Comparison of ENCODE assay signal across 1 cellular context in the genomic region with DNA sequence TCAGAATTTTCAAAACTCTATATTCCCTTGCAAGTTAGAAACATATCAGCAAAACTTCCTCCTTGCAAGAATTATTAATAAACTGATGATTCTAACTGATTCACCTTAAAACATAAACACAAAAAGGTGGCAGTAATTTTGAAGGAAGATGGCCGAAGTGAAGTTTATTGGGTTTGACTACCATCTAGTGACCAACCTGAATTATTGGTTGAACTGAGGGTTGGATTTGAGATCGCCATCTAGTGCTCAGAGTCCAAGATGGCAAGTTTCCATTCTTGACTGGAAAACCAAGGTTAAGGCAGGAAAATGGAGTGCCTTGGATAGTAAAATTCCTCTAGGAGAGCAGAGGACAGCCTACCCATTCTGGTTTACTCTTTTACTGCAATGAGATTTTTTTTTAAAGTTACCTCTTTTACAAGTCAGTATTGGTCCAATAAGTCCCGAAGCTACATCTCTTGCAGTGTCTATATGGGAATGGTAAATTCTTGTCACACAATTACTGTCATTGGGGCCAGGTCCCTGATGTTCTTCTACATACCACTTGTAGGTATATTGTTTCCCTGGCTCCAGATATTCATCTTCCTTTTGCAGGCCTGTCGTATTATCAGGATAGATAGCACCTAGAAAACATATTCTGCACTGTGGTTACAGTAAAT.
TF ChIP-seq lines count a peak whose summit lies in the region.

No MANE protein-coding gene starts in this region.

TF ChIP-seq in HCT116, 20 proteins besides CTCF, POLR2A, EP300 and RAD21 (continued from another document):
- TF ChIP-seq, protein P1, sequence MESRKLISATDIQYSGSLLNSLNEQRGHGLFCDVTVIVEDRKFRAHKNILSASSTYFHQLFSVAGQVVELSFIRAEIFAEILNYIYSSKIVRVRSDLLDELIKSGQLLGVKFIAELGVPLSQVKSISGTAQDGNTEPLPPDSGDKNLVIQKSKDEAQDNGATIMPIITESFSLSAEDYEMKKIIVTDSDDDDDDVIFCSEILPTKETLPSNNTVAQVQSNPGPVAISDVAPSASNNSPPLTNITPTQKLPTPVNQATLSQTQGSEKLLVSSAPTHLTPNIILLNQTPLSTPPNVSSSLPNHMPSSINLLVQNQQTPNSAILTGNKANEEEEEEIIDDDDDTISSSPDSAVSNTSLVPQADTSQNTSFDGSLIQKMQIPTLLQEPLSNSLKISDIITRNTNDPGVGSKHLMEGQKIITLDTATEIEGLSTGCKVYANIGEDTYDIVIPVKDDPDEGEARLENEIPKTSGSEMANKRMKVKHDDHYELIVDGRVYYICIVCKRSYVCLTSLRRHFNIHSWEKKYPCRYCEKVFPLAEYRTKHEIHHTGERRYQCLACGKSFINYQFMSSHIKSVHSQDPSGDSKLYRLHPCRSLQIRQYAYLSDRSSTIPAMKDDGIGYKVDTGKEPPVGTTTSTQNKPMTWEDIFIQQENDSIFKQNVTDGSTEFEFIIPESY (IDR thresholded peaks at IDR 0.05; ENCODE audit: extremely low read depth, insufficient replicate concordance, low read length): no peak
- no peak for TF ChIP-seq EZH2phosphoT487 (IDR thresholded peaks at IDR 0.05; ENCODE audit: borderline replicate concordance)
- TF ChIP-seq ZFX (IDR thresholded peaks at IDR 0.05): no peak
- no peak for TF ChIP-seq POLR2AphosphoS5 (IDR thresholded peaks at IDR 0.05; ENCODE audit: low read depth, low read length)
- TF ChIP-seq, protein P2, sequence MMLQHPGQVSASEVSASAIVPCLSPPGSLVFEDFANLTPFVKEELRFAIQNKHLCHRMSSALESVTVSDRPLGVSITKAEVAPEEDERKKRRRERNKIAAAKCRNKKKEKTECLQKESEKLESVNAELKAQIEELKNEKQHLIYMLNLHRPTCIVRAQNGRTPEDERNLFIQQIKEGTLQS (IDR thresholded peaks at IDR 0.05): no peak
- TF ChIP-seq FOSL1 (IDR thresholded peaks at IDR 0.05; ENCODE audit: low read depth): no peak
- no peak for TF ChIP-seq JUND (IDR thresholded peaks at IDR 0.05)
- no peak for TF ChIP-seq TCF7L2 (IDR thresholded peaks at IDR 0.05; ENCODE audit: borderline replicate concordance, extremely low read depth, insufficient read depth, insufficient read length)
- peak; percentile 17; the same call in 1 of the 2 replicates for TF ChIP-seq EGR1 (IDR thresholded peaks at IDR 0.05; ENCODE audit: low read depth)
- no peak for TF ChIP-seq SRF (IDR thresholded peaks at IDR 0.05; ENCODE audit: low read depth)
- peak; percentile 79; the same call in 1 of the 2 replicates for TF ChIP-seq CBX3 (IDR thresholded peaks at IDR 0.05; ENCODE audit: low read depth)
TF ChIP-seq in HCT116: peak in this region for 5.
